Comparison of ENCODE assay signal across 8 cellular contexts in genomic region chr2:85888745-85889647, GRCh38. TPM values are rescaled to one million over a fixed set of nuclear protein-coding genes. Genes with fewer than 3 reads are reported as not detected.
DNase-seq lines count a peak whose midpoint lies in the region; ATAC-seq and TF ChIP-seq lines count a peak whose summit lies in the region.

Gene ST3GAL5 (minus strand): TSS chr2:85888990. CDS start chr2:85888905, 85 bp downstream.

- H3K4me3 ChIP-seq in HAP-1 (peak within 1 kb of the TSS; percentile 55), MM.1S (ENCODE audit: low read length) (peak within 1 kb of the TSS; percentile 84), SK-N-SH (ENCODE audit: low read depth in 2 of 2, low read length in 1 of 2) (peak within 1 kb of the TSS; percentile 71 to 73), osteoblast (ENCODE audit: insufficient read depth, low read length) (peak within 1 kb of the TSS; percentile 88), thoracic aorta (peak within 1 kb of the TSS; percentile 73)

- H3K9me2 ChIP-seq in MM.1S (replicated peaks; ENCODE audit: insufficient read depth, low read length), result no peaks in the 10 kb centered on the region
- H3K9me2 ChIP-seq in SK-N-SH, result no peaks in the 10 kb centered on the region

- H3K79me2 ChIP-seq in MM.1S (ENCODE audit: low read length) (peaks cover 57% of the 10 kb centered on the region), SK-N-SH (ENCODE audit: insufficient read depth) (peaks cover 37% of the 10 kb centered on the region), osteoblast (ENCODE audit: insufficient read depth, low read length) (peaks cover 22% of the 10 kb centered on the region)

- 2% methylated on average over 37 of the region's 86 CpGs for WGBS in SK-N-SH (ENCODE audit: low lambda C conversion rate)

- TF ChIP-seq CTCF in MM.1S (IDR thresholded peaks at IDR 0.05; ENCODE audit: low read length) (peak; percentile 88), SK-N-SH (IDR thresholded peaks at IDR 0.05) (peak; percentile 96), osteoblast (IDR thresholded peaks at IDR 0.05; ENCODE audit: extremely low read depth, low read depth, low read length) (peak; percentile 57), thoracic aorta (IDR thresholded peaks at IDR 0.05) (peak; percentile 70)

- DNase-seq in GF-D8 (lab: John Stamatoyannopoulos, UW) (peak; percentile 80), HAP-1 (ENCODE audit: low spot score in 2 of 2) (peak; percentile 72 to 93), MM.1S (peak; percentile 92), SK-N-SH (peak; percentile 97), glomerular endothelial cell (ENCODE audit: extremely low read depth, low read depth, low spot score) (peak; percentile 81), osteoblast (ENCODE audit: insufficient read length, low spot score, missing footprints) (peak; percentile 95), thoracic aorta (ENCODE audit: low spot score) (peak; percentile 51)
- peak; percentile 93 for DNase-seq in activated naive CD4-positive, alpha-beta T cell treated with anti-CD3 and anti-CD28 coated beads, Interleukin-2, amount 50 U/mL, for 16 hours

- H3K27ac ChIP-seq in MM.1S (ENCODE audit: low read length), result peak within 1 kb of the TSS; percentile 82
- peak within 1 kb of the TSS; percentile 70 to 72 for H3K27ac ChIP-seq in SK-N-SH (ENCODE audit: low read depth in 2 of 2, low read length in 1 of 2)
- H3K27ac ChIP-seq in osteoblast (ENCODE audit: low read depth, low read length), result peak within 1 kb of the TSS; percentile 80
- H3K27ac ChIP-seq in thoracic aorta, result peak within 1 kb of the TSS; percentile 67 to 75

- peak; percentile 54 for TF ChIP-seq RAD21 in SK-N-SH (IDR thresholded peaks at IDR 0.05; ENCODE audit: low read length)

- ATAC-seq in thoracic aorta (ENCODE audit: insufficient number of reproducible peaks, low FRiP score, low read depth), result peak; percentile 67

- peak within 1 kb of the TSS; percentile 85 for H3K9ac ChIP-seq in MM.1S (ENCODE audit: low read length)
- peak within 1 kb of the TSS; percentile 65 for H3K9ac ChIP-seq in SK-N-SH

- H3F3A ChIP-seq in MM.1S (ENCODE audit: insufficient read depth, low read length) (peaks cover 15% of the 10 kb centered on the region), SK-N-SH (replicated peaks; ENCODE audit: insufficient read depth) (peaks cover 32% of the 10 kb centered on the region)

- in situ Hi-C loops in HAP-1 (cut with MboI; ENCODE audit: low sequenced_read_pairs), result no loop called here

- H3K27me3 ChIP-seq in HAP-1 (ENCODE audit: low read depth), result no peaks in the 10 kb centered on the region
- no peaks in the 10 kb centered on the region for H3K27me3 ChIP-seq in MM.1S (replicated peaks; ENCODE audit: insufficient read depth, low read length)
- H3K27me3 ChIP-seq in SK-N-SH (ENCODE audit: insufficient read depth), result no peaks in the 10 kb centered on the region
- H3K27me3 ChIP-seq in osteoblast (ENCODE audit: insufficient read depth, low read length), result no peaks in the 10 kb centered on the region
- H3K27me3 ChIP-seq in thoracic aorta (replicated peaks; ENCODE audit: insufficient read depth), result no peaks in the 10 kb centered on the region

- no peak for TF ChIP-seq EP300 in SK-N-SH (IDR thresholded peaks at IDR 0.05; ENCODE audit: borderline replicate concordance in 1 of 2, low read depth in 1 of 2, low read length in 1 of 2)

- H3K4me1 ChIP-seq in HAP-1, result peaks cover 12% of the 10 kb centered on the region
- H3K4me1 ChIP-seq in MM.1S (ENCODE audit: low read length), result peaks cover 25% of the 10 kb centered on the region
- H3K4me1 ChIP-seq in SK-N-SH (ENCODE audit: control insufficient read depth in 1 of 2, insufficient read depth in 2 of 2, low read depth in 1 of 2, low read length in 1 of 2), result peaks cover 18 to 30% of the 10 kb centered on the region in 2 experiments
- H3K4me1 ChIP-seq in osteoblast (ENCODE audit: insufficient read depth, low read length), result peaks cover 48% of the 10 kb centered on the region
- peaks cover 26 to 40% of the 10 kb centered on the region in 2 donors for H3K4me1 ChIP-seq in thoracic aorta (ENCODE audit: control insufficient read depth in 1 of 2, low read depth in 2 of 2)

- peak within 1 kb of the TSS; percentile 87 for H3K4me2 ChIP-seq in MM.1S (ENCODE audit: low read depth, low read length)
- peak within 1 kb of the TSS; percentile 91 for H3K4me2 ChIP-seq in SK-N-SH
- peak within 1 kb of the TSS; percentile 99 for H3K4me2 ChIP-seq in osteoblast (ENCODE audit: insufficient read depth, low read length)

- H2AFZ ChIP-seq in MM.1S (ENCODE audit: low read length) (peak within 1 kb of the TSS; percentile 79), SK-N-SH (ENCODE audit: low read depth) (peak within 1 kb of the TSS; percentile 89), osteoblast (ENCODE audit: low read length) (peak within 1 kb of the TSS; percentile 95)

- CTCF ChIA-PET in SK-N-SH (lab: Yijun Ruan, JAX), result interaction anchor here (0.6 to 6.2 kb wide), 60 partner anchors 8 to 567 kb away, joined by 3 to 120 read pairs (median 4); no protein-coding TSS in a partner anchor

- H4K20me1 ChIP-seq in MM.1S (ENCODE audit: insufficient read depth, low read length) (no peaks in the 10 kb centered on the region), SK-N-SH (ENCODE audit: insufficient read depth) (no peaks in the 10 kb centered on the region; the same call in 1 of the 2 replicates), osteoblast (ENCODE audit: insufficient read depth, low read length) (no peaks in the 10 kb centered on the region)

- no peaks in the 10 kb centered on the region for H3K9me3 ChIP-seq in HAP-1
- H3K9me3 ChIP-seq in MM.1S (replicated peaks; ENCODE audit: insufficient read depth, low read length), result no peaks in the 10 kb centered on the region
- no peaks in the 10 kb centered on the region for H3K9me3 ChIP-seq in SK-N-SH
- no peaks in the 10 kb centered on the region for H3K9me3 ChIP-seq in osteoblast (ENCODE audit: low read depth, low read length)
- no peaks in the 10 kb centered on the region for H3K9me3 ChIP-seq in thoracic aorta

- H3K36me3 ChIP-seq in HAP-1 (replicated peaks), result no peaks in the 10 kb centered on the region
- no peaks in the 10 kb centered on the region for H3K36me3 ChIP-seq in MM.1S (replicated peaks; ENCODE audit: insufficient read depth, low read length)
- H3K36me3 ChIP-seq in SK-N-SH (replicated peaks in 1 of 2; ENCODE audit: control insufficient read depth in 1 of 2, insufficient read depth in 2 of 2, low read length in 1 of 2), result no peaks in the 10 kb centered on the region
- H3K36me3 ChIP-seq in osteoblast (ENCODE audit: insufficient read depth, low read length), result no peaks in the 10 kb centered on the region
- H3K36me3 ChIP-seq in thoracic aorta, result no peaks in the 10 kb centered on the region

- POLR2A ChIA-PET in SK-N-SH (lab: Yijun Ruan, JAX), result no interaction called here

TF ChIP-seq in SK-N-SH, 30 proteins besides CTCF, POLR2A, EP300 and RAD21 (continues in another document):
- no peak for TF ChIP-seq NRF1 (IDR thresholded peaks at IDR 0.05; ENCODE audit: low read depth, low read length)
- TF ChIP-seq SMC3 (IDR thresholded peaks at IDR 0.05; ENCODE audit: low read depth, low read length), result peak; percentile 27; the same call in 1 of the 2 replicates
- peak; percentile 62; the same call in 1 of the 2 replicates for TF ChIP-seq USF2 (IDR thresholded peaks at IDR 0.05; ENCODE audit: borderline replicate concordance, low read depth, low read length)
- no peak for TF ChIP-seq EZH2phosphoT487 (IDR thresholded peaks at IDR 0.05; ENCODE audit: borderline replicate concordance, low read depth)
- TF ChIP-seq SIN3A (IDR thresholded peaks at IDR 0.05; ENCODE audit: borderline replicate concordance, low read depth, low read length), result peak; percentile 74; the same call in 1 of the 2 replicates
- 0 out of 2 replicates have a peak, but pooled peaks have one; percentile 24 for TF ChIP-seq FOXM1 (IDR thresholded peaks at IDR 0.05; ENCODE audit: low read depth)
- 0 out of 2 replicates have a peak, but pooled peaks have one; percentile 24 for TF ChIP-seq TCF12 (IDR thresholded peaks at IDR 0.05)
- peak; percentile 50 for TF ChIP-seq PBX3 (IDR thresholded peaks at IDR 0.05)
- no peak; the same call in 1 of the 2 replicates for TF ChIP-seq TEAD4 (IDR thresholded peaks at IDR 0.05; ENCODE audit: borderline replicate concordance, insufficient read depth)
- TF ChIP-seq RXRA (IDR thresholded peaks at IDR 0.05; ENCODE audit: borderline replicate concordance, low read depth), result no peak
- TF ChIP-seq USF1 (IDR thresholded peaks at IDR 0.05; ENCODE audit: borderline replicate concordance, low read depth), result peak; percentile 89
- peak; percentile 22 for TF ChIP-seq MAX (IDR thresholded peaks at IDR 0.05; ENCODE audit: low read depth)

RNA-seq across cellular contexts. Expression of gene ST3GAL5, which starts in this region (rescaled TPM):
- 37.6 and 55.7 TPM in 2 replicates for polyA plus RNA-seq in SK-N-SH (2012; rRNA removed)
- polyA plus RNA-seq in SK-N-SH (2012; cell fraction: cytosol; rRNA removed), result 55.0 and 61.9 TPM in 2 replicates
- polyA plus RNA-seq in SK-N-SH (2012; cell fraction: nucleus; rRNA removed), result 46.2 and 62.7 TPM in 2 replicates
- 28.3 and 33.4 TPM in 2 replicates for total RNA-seq in glomerular endothelial cell
- total RNA-seq in osteoblast, result 17.4 and 17.7 TPM in 2 replicates
- 10 to 100 TPM; 11.9 to 32.7 TPM for total RNA-seq in thoracic aorta

Comparison
In these comparisons a context has a peak if more than half of its experiments do, and no peak if none do; other contexts are left out.
1. Peak in every context shown above with its lines: DNase-seq, ATAC-seq, H3K4me3 ChIP-seq and H3K27ac ChIP-seq.